ENCODE assay signal across 17 cellular contexts in the genomic region with DNA sequence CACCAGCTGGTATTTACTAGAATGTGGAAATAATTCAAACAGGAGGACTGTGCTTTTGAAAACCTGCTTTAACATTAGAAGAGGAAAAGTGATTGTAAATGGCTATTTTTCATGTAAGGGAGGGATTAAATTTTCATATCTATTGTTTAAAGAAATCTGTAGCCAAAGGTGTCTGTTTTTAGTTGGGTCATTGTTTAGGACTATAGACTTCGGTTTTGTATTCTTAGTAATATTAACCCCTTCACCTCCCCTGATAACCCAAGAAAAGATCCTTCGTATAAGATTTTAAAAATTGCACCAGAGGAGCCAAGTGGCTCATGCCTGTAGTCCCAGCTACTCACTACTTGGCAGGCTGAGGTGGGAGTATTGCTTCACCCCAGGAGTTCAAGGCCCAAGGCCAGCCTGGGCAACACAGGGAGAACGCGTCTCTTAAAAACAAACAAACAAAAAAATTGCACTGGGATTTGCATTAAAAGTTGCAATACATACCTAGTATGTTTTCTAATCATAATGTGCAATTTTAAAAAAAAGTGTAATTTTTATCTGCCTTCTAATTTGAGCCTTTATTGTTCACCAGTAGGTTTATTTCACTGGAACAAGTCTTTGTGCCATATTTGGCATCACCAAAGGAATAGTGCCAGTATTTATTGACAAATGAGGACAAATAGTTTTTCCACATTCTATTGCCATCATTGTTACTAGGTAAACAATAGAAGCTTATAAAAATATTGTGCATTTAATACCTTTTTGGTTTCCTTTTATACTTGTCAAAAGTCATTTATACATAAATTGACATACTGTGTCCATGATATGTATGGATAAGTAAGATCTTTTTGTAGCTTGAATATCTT. TPM values are rescaled to one million over a fixed set of nuclear protein-coding genes. Genes with fewer than 3 reads are reported as not detected.
DNase-seq lines count a peak whose midpoint lies in the region; ATAC-seq, FAIRE-seq and TF ChIP-seq lines count a peak whose summit lies in the region.
"Had no signal": no experiment of that assay in that cellular context is flagged by ENCODE, and none has a peak within 500 bp of the region (broad histone marks: within the 10 kb centered on the region; RNA-seq: fewer than 3 reads in every experiment).

No MANE protein-coding gene starts in this region.

- no peak for FAIRE-seq in pancreas (lab: Jason Lieb, UNC)
- FAIRE-seq: small intestine had no signal

- in situ Hi-C loops in Panc1 (cut with HindIII; ENCODE audit: low pct_unique_long_range_greater_than_20kb, low sequenced_read_pairs), result no loop called here

- H3K36me3 ChIP-seq in Panc1 (ENCODE audit: control insufficient read depth, insufficient read depth, low read length) (no peaks in the 10 kb centered on the region), pancreas (no peaks in the 10 kb centered on the region)

- no TSS peak for BruUV-seq in Panc1 (replicated peaks; lab: Mats Ljungman, UMichigan)

- ATAC-seq in Panc1, result no peak
- peak; percentile 79 to 83 (median 81) for ATAC-seq in pancreas
- no peak for ATAC-seq in HG02678 (IDR thresholded peaks at IDR 0.05; ENCODE audit: unreplicated experiment)
- ATAC-seq: esophagus mucosa, HCT116 had no signal

- TF ChIP-seq CTCF in Panc1 (IDR thresholded peaks at IDR 0.05) (no peak), fibroblast of pulmonary artery (IDR thresholded peaks at IDR 0.05; ENCODE audit: low read length, missing control alignments) (no peak), pancreas (IDR thresholded peaks at IDR 0.05) (no peak)

- H3K4me3 ChIP-seq in Panc1 (ENCODE audit: low read depth in 2 of 2, low read length in 2 of 2), result no peak overlapping the region
- H3K4me3 ChIP-seq in fibroblast of pulmonary artery (replicated peaks; ENCODE audit: low read depth, low read length), result no peak overlapping the region
- no peak overlapping the region for H3K4me3 ChIP-seq in pancreas

- H3K9me3 ChIP-seq in Panc1 (ENCODE audit: control insufficient read depth, insufficient read depth, low read depth, low read length) (no peaks in the 10 kb centered on the region), pancreas (no peaks in the 10 kb centered on the region)

- WGBS in pancreas, 2 donors, result 15 to 19% methylated on average over 4 of the region's 4 CpGs

- intact Hi-C loops in Panc1 (cut with micrococcal nuclease; ENCODE audit: unreplicated experiment), result no loop called here
- intact Hi-C loops in pancreas (cut with DNase I), result no loop called here

- no peaks in the 10 kb centered on the region for H3K27me3 ChIP-seq in Panc1 (ENCODE audit: control insufficient read depth, insufficient read depth, low read length)
- H3K27me3 ChIP-seq in pancreas, result no peaks in the 10 kb centered on the region

- CTCF ChIA-PET in Panc1 (lab: Charles Lee), result no interaction called here

- H3K4me1 ChIP-seq in Panc1 (ENCODE audit: control insufficient read depth, insufficient read depth, low read length) (peaks cover 34% of the 10 kb centered on the region; the same call in 1 of the 2 replicates), pancreas (peaks cover 18 to 35% (median 22%) of the 10 kb centered on the region in 3 donors)

- peak overlapping the region; percentile 34; the same call in 1 of the 2 replicates for H3K27ac ChIP-seq in Panc1 (ENCODE audit: low read length)
- no peak overlapping the region for H3K27ac ChIP-seq in pancreas
- H3K27ac ChIP-seq: KMS-11 had no signal

- POLR2A ChIA-PET in Panc1 (lab: Charles Lee), result interaction anchor here (0.7 kb wide), 1 partner anchor 408 kb away, joined by 3 read pairs; no protein-coding TSS in a partner anchor

- DNase-seq in Ammon's horn (ENCODE audit: low spot score), result peak; percentile 20
- DNase-seq in Panc1 (ENCODE audit: low read depth, low spot score), result no peak
- peak; percentile 58 for DNase-seq in fibroblast of pulmonary artery (ENCODE audit: low read depth)
- peak in 1 of 6 donors; percentile 49 for DNase-seq in pancreas
- DNase-seq in GOT3 (lab: John Stamatoyannopoulos, UW), result no peak
- DNase-seq in globus pallidus (ENCODE audit: low spot score), result no peak
- no peak for DNase-seq in OCI-M1 (lab: John Stamatoyannopoulos, UW)
- DNase-seq: activated CD4-positive, alpha-beta T cell treated with anti-CD3 and anti-CD28 coated beads for 48 hours; DMS 273 treated with DMSO at 0.1 percent for 48 hours; NCI-H2081 treated with DMSO at 0.1 percent for 48 hours; RPMI8226; small intestine; stimulated activated naive CD4-positive, alpha-beta T cell had no signal

RNA-seq across cellular contexts. Expression of a gene that starts 34.3 kb away (rescaled TPM):
- total RNA-seq in Panc1 (2021; ENCODE audit: unreplicated experiment) (26.8 TPM), pancreas (10 to 100 TPM; 15.5 to 32.5 (median 21.0) TPM)
- polyA plus RNA-seq in Panc1 (2012; ENCODE audit: insufficient read length), result 16.7 TPM
- 10 to 100 TPM; 16.9 to 19.7 TPM for polyA plus RNA-seq in pancreas

Comparison
In these comparisons a context has a peak if more than half of its experiments do, and no peak if none do; other contexts are left out.
1. DNase-seq: peak in Ammon's horn (single experiment) and fibroblast of pulmonary artery (single experiment); none in Panc1 (single experiment), GOT3 (single experiment), globus pallidus (single experiment) and OCI-M1 (single experiment).
2. ATAC-seq: peak in pancreas (4 of 4); none in Panc1 (single experiment) and HG02678 (single experiment).